ENCODE assay signal across 1 cellular context in the genomic region with DNA sequence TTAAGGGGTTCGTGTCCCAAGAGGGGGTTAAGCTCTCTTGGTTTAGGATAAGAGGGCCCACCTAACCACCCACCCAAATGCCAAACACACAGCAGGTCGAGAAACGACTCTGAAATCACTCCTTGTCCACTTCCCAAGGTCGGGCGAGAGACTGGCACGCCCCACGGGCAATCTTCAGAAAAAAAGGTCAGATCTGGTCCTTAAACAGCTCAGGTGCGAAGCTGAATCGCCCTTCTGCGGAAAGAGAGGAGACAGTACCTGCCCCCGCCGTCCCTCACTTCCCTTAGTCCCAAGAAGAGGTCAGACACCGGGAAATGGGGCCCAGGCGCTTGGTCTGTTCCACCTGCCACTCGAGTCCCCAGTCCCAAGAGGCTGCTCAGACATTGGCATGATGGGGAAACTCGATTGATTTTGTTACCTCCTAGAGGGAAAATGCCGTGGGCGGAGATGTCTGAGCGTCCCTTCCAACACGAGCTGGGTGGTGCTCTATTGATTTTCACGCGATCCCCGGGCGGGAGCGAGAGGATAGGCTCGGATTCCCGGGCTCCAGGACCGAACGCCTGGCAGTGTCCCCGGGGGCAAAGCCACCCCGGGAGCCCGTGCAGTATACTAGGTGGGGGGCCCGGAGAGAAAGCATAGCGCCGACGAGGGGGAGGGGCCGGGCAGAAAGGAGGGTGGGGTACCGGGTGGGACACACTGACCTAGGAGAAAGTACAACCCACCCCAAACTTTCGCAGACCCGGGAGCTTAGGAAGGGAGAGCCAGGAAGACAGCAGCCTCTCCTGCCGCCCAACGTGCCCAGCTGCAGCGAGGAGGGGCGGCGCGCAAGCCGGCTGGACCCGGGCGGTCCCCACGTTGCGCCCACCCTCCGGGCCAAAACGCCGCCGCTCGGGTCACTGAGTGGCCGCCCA.
TF ChIP-seq lines count a peak whose summit lies in the region.

No MANE protein-coding gene starts in this region.

TF ChIP-seq in H1, 55 proteins besides CTCF, POLR2A, EP300 and RAD21 (continued from another document):
- TF ChIP-seq, protein P1, sequence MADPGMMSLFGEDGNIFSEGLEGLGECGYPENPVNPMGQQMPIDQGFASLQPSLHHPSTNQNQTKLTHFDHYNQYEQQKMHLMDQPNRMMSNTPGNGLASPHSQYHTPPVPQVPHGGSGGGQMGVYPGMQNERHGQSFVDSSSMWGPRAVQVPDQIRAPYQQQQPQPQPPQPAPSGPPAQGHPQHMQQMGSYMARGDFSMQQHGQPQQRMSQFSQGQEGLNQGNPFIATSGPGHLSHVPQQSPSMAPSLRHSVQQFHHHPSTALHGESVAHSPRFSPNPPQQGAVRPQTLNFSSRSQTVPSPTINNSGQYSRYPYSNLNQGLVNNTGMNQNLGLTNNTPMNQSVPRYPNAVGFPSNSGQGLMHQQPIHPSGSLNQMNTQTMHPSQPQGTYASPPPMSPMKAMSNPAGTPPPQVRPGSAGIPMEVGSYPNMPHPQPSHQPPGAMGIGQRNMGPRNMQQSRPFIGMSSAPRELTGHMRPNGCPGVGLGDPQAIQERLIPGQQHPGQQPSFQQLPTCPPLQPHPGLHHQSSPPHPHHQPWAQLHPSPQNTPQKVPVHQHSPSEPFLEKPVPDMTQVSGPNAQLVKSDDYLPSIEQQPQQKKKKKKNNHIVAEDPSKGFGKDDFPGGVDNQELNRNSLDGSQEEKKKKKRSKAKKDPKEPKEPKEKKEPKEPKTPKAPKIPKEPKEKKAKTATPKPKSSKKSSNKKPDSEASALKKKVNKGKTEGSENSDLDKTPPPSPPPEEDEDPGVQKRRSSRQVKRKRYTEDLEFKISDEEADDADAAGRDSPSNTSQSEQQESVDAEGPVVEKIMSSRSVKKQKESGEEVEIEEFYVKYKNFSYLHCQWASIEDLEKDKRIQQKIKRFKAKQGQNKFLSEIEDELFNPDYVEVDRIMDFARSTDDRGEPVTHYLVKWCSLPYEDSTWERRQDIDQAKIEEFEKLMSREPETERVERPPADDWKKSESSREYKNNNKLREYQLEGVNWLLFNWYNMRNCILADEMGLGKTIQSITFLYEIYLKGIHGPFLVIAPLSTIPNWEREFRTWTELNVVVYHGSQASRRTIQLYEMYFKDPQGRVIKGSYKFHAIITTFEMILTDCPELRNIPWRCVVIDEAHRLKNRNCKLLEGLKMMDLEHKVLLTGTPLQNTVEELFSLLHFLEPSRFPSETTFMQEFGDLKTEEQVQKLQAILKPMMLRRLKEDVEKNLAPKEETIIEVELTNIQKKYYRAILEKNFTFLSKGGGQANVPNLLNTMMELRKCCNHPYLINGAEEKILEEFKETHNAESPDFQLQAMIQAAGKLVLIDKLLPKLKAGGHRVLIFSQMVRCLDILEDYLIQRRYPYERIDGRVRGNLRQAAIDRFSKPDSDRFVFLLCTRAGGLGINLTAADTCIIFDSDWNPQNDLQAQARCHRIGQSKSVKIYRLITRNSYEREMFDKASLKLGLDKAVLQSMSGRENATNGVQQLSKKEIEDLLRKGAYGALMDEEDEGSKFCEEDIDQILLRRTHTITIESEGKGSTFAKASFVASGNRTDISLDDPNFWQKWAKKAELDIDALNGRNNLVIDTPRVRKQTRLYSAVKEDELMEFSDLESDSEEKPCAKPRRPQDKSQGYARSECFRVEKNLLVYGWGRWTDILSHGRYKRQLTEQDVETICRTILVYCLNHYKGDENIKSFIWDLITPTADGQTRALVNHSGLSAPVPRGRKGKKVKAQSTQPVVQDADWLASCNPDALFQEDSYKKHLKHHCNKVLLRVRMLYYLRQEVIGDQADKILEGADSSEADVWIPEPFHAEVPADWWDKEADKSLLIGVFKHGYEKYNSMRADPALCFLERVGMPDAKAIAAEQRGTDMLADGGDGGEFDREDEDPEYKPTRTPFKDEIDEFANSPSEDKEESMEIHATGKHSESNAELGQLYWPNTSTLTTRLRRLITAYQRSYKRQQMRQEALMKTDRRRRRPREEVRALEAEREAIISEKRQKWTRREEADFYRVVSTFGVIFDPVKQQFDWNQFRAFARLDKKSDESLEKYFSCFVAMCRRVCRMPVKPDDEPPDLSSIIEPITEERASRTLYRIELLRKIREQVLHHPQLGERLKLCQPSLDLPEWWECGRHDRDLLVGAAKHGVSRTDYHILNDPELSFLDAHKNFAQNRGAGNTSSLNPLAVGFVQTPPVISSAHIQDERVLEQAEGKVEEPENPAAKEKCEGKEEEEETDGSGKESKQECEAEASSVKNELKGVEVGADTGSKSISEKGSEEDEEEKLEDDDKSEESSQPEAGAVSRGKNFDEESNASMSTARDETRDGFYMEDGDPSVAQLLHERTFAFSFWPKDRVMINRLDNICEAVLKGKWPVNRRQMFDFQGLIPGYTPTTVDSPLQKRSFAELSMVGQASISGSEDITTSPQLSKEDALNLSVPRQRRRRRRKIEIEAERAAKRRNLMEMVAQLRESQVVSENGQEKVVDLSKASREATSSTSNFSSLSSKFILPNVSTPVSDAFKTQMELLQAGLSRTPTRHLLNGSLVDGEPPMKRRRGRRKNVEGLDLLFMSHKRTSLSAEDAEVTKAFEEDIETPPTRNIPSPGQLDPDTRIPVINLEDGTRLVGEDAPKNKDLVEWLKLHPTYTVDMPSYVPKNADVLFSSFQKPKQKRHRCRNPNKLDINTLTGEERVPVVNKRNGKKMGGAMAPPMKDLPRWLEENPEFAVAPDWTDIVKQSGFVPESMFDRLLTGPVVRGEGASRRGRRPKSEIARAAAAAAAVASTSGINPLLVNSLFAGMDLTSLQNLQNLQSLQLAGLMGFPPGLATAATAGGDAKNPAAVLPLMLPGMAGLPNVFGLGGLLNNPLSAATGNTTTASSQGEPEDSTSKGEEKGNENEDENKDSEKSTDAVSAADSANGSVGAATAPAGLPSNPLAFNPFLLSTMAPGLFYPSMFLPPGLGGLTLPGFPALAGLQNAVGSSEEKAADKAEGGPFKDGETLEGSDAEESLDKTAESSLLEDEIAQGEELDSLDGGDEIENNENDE (IDR thresholded peaks at IDR 0.05; ENCODE audit: insufficient replicate concordance, low read length), result no peak
- TF ChIP-seq SIX5 (IDR thresholded peaks at IDR 0.05; ENCODE audit: low read depth, low read length) (no peak), JUN (IDR thresholded peaks at IDR 0.05; ENCODE audit: low read depth, low read length) (no peak), KDM4A (IDR thresholded peaks at IDR 0.05; ENCODE audit: low read depth, low read length, severe bottlenecking) (peak; percentile 29), EZH2 (IDR thresholded peaks at IDR 0.05; ENCODE audit: low read depth, low read length, severe bottlenecking) (peak; percentile 83), CBX5 (IDR thresholded peaks at IDR 0.05; ENCODE audit: low read depth, low read length) (no peak), KDM1A (IDR thresholded peaks at IDR 0.05; ENCODE audit: borderline replicate concordance, low read length) (no peak), RBBP5 (IDR thresholded peaks at IDR 0.05; ENCODE audit: borderline replicate concordance, low read depth, low read length) (no peak), MAFK (IDR thresholded peaks at IDR 0.05; ENCODE audit: low read depth, low read length) (no peak), TEAD4 (IDR thresholded peaks at IDR 0.05; ENCODE audit: low read depth, low read length) (no peak), YY1 (IDR thresholded peaks at IDR 0.05; ENCODE audit: low read depth, low read length) (no peak), RXRA (IDR thresholded peaks at IDR 0.05; ENCODE audit: insufficient read depth, low read depth, low read length) (no peak), SUZ12 (IDR thresholded peaks at IDR 0.05; ENCODE audit: low read length) (peak; percentile 83), CHD1 (IDR thresholded peaks at IDR 0.05; ENCODE audit: low read depth, low read length) (no peak), HDAC2 (IDR thresholded peaks at IDR 0.05; ENCODE audit: borderline replicate concordance in 1 of 2, low read depth in 2 of 2, low read length in 2 of 2) (0 out of 4 replicates have a peak, but pooled peaks of 1 of the 2 experiments have one; percentile 14), TAF1 (IDR thresholded peaks at IDR 0.05; ENCODE audit: low read depth, low read length) (no peak), RFX5 (IDR thresholded peaks at IDR 0.05; ENCODE audit: borderline replicate concordance, low read depth, low read length) (no peak), HDAC6 (IDR thresholded peaks at IDR 0.05; ENCODE audit: low read depth, low read length) (no peak), SIN3A (conservative IDR thresholded peaks at IDR 0.05 in 1 of 2, IDR thresholded peaks at IDR 0.05 in 1 of 2; ENCODE audit: low read depth in 1 of 2, low read length in 2 of 2) (no peak), SRF (IDR thresholded peaks at IDR 0.05; ENCODE audit: low read depth, low read length) (no peak), CTBP2 (IDR thresholded peaks at IDR 0.05; ENCODE audit: borderline replicate concordance, insufficient read depth, insufficient read length, low read length) (peak; percentile 7), POLR2AphosphoS5 (IDR thresholded peaks at IDR 0.05; ENCODE audit: low read depth, low read length) (no peak)
- TF ChIP-seq, protein P2, sequence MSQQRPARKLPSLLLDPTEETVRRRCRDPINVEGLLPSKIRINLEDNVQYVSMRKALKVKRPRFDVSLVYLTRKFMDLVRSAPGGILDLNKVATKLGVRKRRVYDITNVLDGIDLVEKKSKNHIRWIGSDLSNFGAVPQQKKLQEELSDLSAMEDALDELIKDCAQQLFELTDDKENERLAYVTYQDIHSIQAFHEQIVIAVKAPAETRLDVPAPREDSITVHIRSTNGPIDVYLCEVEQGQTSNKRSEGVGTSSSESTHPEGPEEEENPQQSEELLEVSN (IDR thresholded peaks at IDR 0.05), result no peak
- TF ChIP-seq, protein P3, sequence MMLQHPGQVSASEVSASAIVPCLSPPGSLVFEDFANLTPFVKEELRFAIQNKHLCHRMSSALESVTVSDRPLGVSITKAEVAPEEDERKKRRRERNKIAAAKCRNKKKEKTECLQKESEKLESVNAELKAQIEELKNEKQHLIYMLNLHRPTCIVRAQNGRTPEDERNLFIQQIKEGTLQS (IDR thresholded peaks at IDR 0.05; ENCODE audit: insufficient read depth, low read depth, low read length), result no peak
